ENCODE assay signal across 9 cellular contexts in the genomic region with DNA sequence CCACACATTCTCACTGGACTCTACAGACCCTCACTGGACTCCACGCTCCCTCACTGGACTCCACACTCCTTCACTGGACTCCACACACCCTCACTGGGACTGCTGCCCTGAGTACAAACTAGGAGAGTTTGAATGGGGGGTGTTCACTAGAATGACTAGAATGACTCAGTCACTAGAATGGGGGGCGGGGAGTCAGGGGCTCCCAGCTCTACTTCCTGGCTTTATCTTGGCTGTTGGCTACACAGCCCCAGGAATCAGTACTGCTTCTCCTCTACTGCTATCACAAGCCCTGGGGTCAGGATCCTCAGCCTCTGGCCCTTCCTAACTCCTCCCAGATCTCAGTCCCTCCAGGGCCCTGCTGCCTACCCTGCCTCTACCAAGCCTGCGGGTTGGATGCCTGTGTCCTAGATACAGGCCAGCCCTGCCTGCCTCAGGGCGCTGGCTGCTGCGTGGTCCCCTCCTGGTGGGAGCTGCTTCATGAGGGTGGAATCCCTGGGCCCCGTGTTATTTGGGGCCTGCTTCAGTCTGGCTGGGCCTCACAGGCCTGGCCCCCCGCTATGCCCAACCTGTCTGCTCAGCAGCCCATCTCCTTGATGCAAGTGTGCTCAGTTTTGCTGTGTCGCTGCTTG. TPM values are rescaled to one million over a fixed set of nuclear protein-coding genes. Genes with fewer than 3 reads are reported as not detected.
DNase-seq lines count a peak whose midpoint lies in the region; ATAC-seq and TF ChIP-seq lines count a peak whose summit lies in the region.
"Had no signal": no experiment of that assay in that cellular context is flagged by ENCODE, and none has a peak within 500 bp of the region (broad histone marks: within the 10 kb centered on the region; RNA-seq: fewer than 3 reads in every experiment).

No MANE protein-coding gene starts in this region.

- H3K4me3 Mint-ChIP-seq in activated CD8-positive, alpha-beta memory T cell treated with anti-CD3 and anti-CD28 coated beads, Interleukin-2, amount 10 ng/mL, durations not matched to agents 7 days and 5 days, result no peak overlapping the region
- H3K4me3 Mint-ChIP-seq in effector memory CD8-positive, alpha-beta T cell, result no peak overlapping the region

- peaks cover 19% of the 10 kb centered on the region for H3K36me3 ChIP-seq in NT2/D1 (ENCODE audit: insufficient read depth, insufficient read length, low read length)
- peaks cover 0 to 11% of the 10 kb centered on the region in 2 donors for H3K36me3 ChIP-seq in gastrocnemius medialis

- peaks cover 39% of the 10 kb centered on the region for H3K4me1 ChIP-seq in NT2/D1 (ENCODE audit: insufficient read depth, insufficient read length)
- H3K4me1 ChIP-seq in gastrocnemius medialis, result peaks cover 37 to 39% of the 10 kb centered on the region in 2 donors

- H3K9me3 ChIP-seq in NT2/D1 (ENCODE audit: insufficient read depth, low read length) (no peaks in the 10 kb centered on the region), gastrocnemius medialis (no peaks in the 10 kb centered on the region)
- H3K9me3 ChIP-seq: transverse colon had no signal

- peaks cover 31% of the 10 kb centered on the region for H3K4me1 Mint-ChIP-seq in activated CD8-positive, alpha-beta memory T cell treated with anti-CD3 and anti-CD28 coated beads, Interleukin-2, amount 10 ng/mL, durations not matched to agents 7 days and 5 days
- peaks cover 34 to 35% of the 10 kb centered on the region in 2 donors for H3K4me1 Mint-ChIP-seq in effector memory CD8-positive, alpha-beta T cell (ENCODE audit: low read depth in 2 of 2)

- in situ Hi-C loops in gastrocnemius medialis (cut with MboI; ENCODE audit: low sequenced_read_pairs in 4 of 4), result loop anchor here in 3 of 4 donors (5.0 to 10.0 kb wide), 3 partner anchors 39 to 104 kb away; no protein-coding TSS in a partner anchor

- CTCF ChIA-PET in activated CD8-positive, alpha-beta memory T cell treated with anti-CD3 and anti-CD28 coated beads, Interleukin-2, amount 10 ng/mL, durations not matched to agents 7 days and 5 days (lab: Charles Lee), result interaction anchor here (0.6 to 8.5 kb wide), 13 partner anchors 9 to 116 kb away, joined by 3 to 680 read pairs (median 10); a partner anchor contains a TSS

- no peaks in the 10 kb centered on the region for H3K9me3 Mint-ChIP-seq in activated CD8-positive, alpha-beta memory T cell treated with anti-CD3 and anti-CD28 coated beads, Interleukin-2, amount 10 ng/mL, durations not matched to agents 7 days and 5 days (ENCODE audit: low read depth)
- no peaks in the 10 kb centered on the region for H3K9me3 Mint-ChIP-seq in effector memory CD8-positive, alpha-beta T cell

- no peaks in the 10 kb centered on the region for H3K27me3 Mint-ChIP-seq in activated CD8-positive, alpha-beta memory T cell treated with anti-CD3 and anti-CD28 coated beads, Interleukin-2, amount 10 ng/mL, durations not matched to agents 7 days and 5 days
- no peaks in the 10 kb centered on the region for H3K27me3 Mint-ChIP-seq in effector memory CD8-positive, alpha-beta T cell

- peak overlapping the region; percentile 37 for H3K9ac ChIP-seq in NT2/D1 (ENCODE audit: insufficient read length, low read depth)

- no peak for TF ChIP-seq CTCF in gastrocnemius medialis (IDR thresholded peaks at IDR 0.05 in 4 of 5, conservative IDR thresholded peaks at IDR 0.05 in 1 of 5)

- intact Hi-C loops in gastrocnemius medialis (cut with DNase I; ENCODE audit: low total_unique reads), result loop anchor here (1.0 kb wide), 2 partner anchors 39 to 104 kb away; no protein-coding TSS in a partner anchor
- intact Hi-C loops in posterior vena cava (cut with DNase I), result loop anchor here (2.0 kb wide), 3 partner anchors 37 to 103 kb away; no protein-coding TSS in a partner anchor

- H3K27ac ChIP-seq in gastrocnemius medialis, result peak overlapping the region; percentile 63 to 77 (median 70)
- H3K27ac ChIP-seq: transverse colon had no signal

- H3K27ac Mint-ChIP-seq in activated CD8-positive, alpha-beta memory T cell treated with anti-CD3 and anti-CD28 coated beads, Interleukin-2, amount 10 ng/mL, durations not matched to agents 7 days and 5 days, result peak overlapping the region; percentile 8
- H3K27ac Mint-ChIP-seq in effector memory CD8-positive, alpha-beta T cell, result peak overlapping the region; percentile 26 to 100

- DNase-seq in activated CD8-positive, alpha-beta memory T cell treated with anti-CD3 and anti-CD28 coated beads, Interleukin-2, amount 10 ng/mL, durations not matched to agents 7 days and 5 days, result no peak
- no peak for DNase-seq in activated CD8-positive, alpha-beta memory T cell treated with anti-CD3 and anti-CD28 coated beads for 24 hours
- DNase-seq in NT2/D1 (ENCODE audit: low read depth, low spot score) (no peak), gastrocnemius medialis (no peak), AG08395 (ENCODE audit: low spot score) (no peak), SW480 (ENCODE audit: low spot score) (no peak), posterior vena cava (ENCODE audit: low spot score) (no peak)
- no peak for DNase-seq in effector memory CD8-positive, alpha-beta T cell
- DNase-seq: transverse colon had no signal

- peaks cover 21% of the 10 kb centered on the region for H3K36me3 Mint-ChIP-seq in activated CD8-positive, alpha-beta memory T cell treated with anti-CD3 and anti-CD28 coated beads, Interleukin-2, amount 10 ng/mL, durations not matched to agents 7 days and 5 days
- H3K36me3 Mint-ChIP-seq in effector memory CD8-positive, alpha-beta T cell (ENCODE audit: insufficient read depth), result peaks cover 53% of the 10 kb centered on the region

- TF ChIP-seq POLR2A in gastrocnemius medialis (IDR thresholded peaks at IDR 0.05), result no peak

- no peak for ATAC-seq in activated CD8-positive, alpha-beta memory T cell treated with anti-CD3 and anti-CD28 coated beads, Interleukin-2, amount 10 ng/mL, durations not matched to agents 7 days and 5 days
- ATAC-seq in effector memory CD8-positive, alpha-beta T cell (replicated peaks), result no peak
- no peak for ATAC-seq in gastrocnemius medialis

- no peak overlapping the region for H3K4me3 ChIP-seq in NT2/D1 (ENCODE audit: insufficient read length, low read depth)
- H3K4me3 ChIP-seq in gastrocnemius medialis, result no peak overlapping the region
- H3K4me3 ChIP-seq: transverse colon had no signal

- no peaks in the 10 kb centered on the region for H3K27me3 ChIP-seq in NT2/D1 (ENCODE audit: insufficient read depth, insufficient read length)
- no peaks in the 10 kb centered on the region for H3K27me3 ChIP-seq in gastrocnemius medialis
- H3K27me3 ChIP-seq: transverse colon had no signal

RNA-seq across cellular contexts. Expression of a gene that starts 7.8 kb away (rescaled TPM):
- 1,000 to 10,000 TPM; 1,489 to 1,775 TPM for total RNA-seq in activated CD8-positive, alpha-beta memory T cell treated with anti-CD3 and anti-CD28 coated beads, Interleukin-2, amount 10 ng/mL, durations not matched to agents 7 days and 5 days
- total RNA-seq in gastrocnemius medialis, result 100 to 1,000 TPM; 121 to 177 (median 174) TPM
- 100 to 1,000 TPM; 772 to 863 TPM for total RNA-seq in posterior vena cava

Comparison
In these comparisons a context has a peak if more than half of its experiments do, and no peak if none do; other contexts are left out.
1. RNA of a gene that starts 7.8 kb away (total RNA-seq): 1,489 to 1,775 TPM in activated CD8-positive, alpha-beta memory T cell treated with anti-CD3 and anti-CD28 coated beads, Interleukin-2, amount 10 ng/mL, durations not matched to agents 7 days and 5 days and 772 to 863 TPM in posterior vena cava; 121 to 177 TPM in gastrocnemius medialis; every median in the first group is over 4 times any median in the second.